15 cellular contexts compared by ENCODE assay signal in the genomic region with DNA sequence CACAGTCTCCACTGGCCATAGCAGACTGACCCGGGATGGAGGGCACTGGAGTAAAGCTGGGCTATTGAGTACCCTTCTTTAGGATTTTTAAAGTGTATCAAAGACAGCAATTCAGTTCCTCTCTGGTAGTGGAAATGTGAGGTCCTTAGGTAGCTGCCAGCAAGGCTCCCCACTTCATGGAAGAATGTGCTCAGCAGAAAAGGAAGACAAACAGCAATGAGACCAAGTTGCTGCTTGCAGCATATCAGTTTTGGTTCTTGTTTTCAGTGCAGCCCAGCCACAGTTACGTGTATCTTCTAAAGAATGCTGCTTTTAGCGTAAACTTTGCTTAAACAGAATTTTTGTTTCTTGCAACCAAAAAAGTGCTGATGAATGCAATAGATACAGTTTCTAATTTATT.
DNase-seq lines count a peak whose midpoint lies in the region; ATAC-seq and TF ChIP-seq lines count a peak whose summit lies in the region.
"Had no signal": no experiment of that assay in that cellular context is flagged by ENCODE, and none has a peak within 500 bp of the region (broad histone marks: within the 10 kb centered on the region; RNA-seq: fewer than 3 reads in every experiment).

No MANE protein-coding gene starts in this region.

- no peak for DNase-seq in activated naive CD8-positive, alpha-beta T cell treated with anti-CD3 and anti-CD28 coated beads, Interleukin-2, amount 50 U/mL, for 24 hours
- DNase-seq in activated naive CD8-positive, alpha-beta T cell treated with anti-CD3 and anti-CD28 coated beads for 36 hours: no peak
- DNase-seq in WTC11 (ENCODE audit: low spot score): no peak
- DNase-seq in stimulated activated naive B cell treated with anti-CD40 and anti-IgM and Interleukin-4, amounts not matched to agents 10 μg/mL and 1 μg/mL and 100 μg/mL, for 72 hours: no peak
- DNase-seq in AG08396 (ENCODE audit: low spot score): no peak
- no peak for DNase-seq in stimulated activated CD4-positive, alpha-beta T cell treated with anti-CD3 and anti-CD28 coated beads, Interleukin-2, amount 100 ng/mL, for 48 hours
- no peak for DNase-seq in SHP77 treated with DMSO at 0.1 percent for 48 hours (lab: John Stamatoyannopoulos, UW)
- DNase-seq: ACHN; activated naive CD4-positive, alpha-beta T cell treated with anti-CD3 and anti-CD28 coated beads, Interleukin-2, amount 10 ng/mL, durations not matched to agents 7 days and 5 days; NCI-H1092; NCI-H748 treated with DMSO at 0.1 percent for 48 hours; tibial artery had no signal

- TF ChIP-seq CTCF in WTC11 (IDR thresholded peaks at IDR 0.05): no peak

- no peaks in the 10 kb centered on the region for H3K27me3 Mint-ChIP-seq in activated naive CD8-positive, alpha-beta T cell treated with anti-CD3 and anti-CD28 coated beads, Interleukin-2, amount 50 U/mL, for 24 hours
- no peaks in the 10 kb centered on the region for H3K27me3 Mint-ChIP-seq in activated naive CD8-positive, alpha-beta T cell treated with anti-CD3 and anti-CD28 coated beads for 36 hours
- no peaks in the 10 kb centered on the region for H3K27me3 Mint-ChIP-seq in WTC11 (ENCODE audit: low read depth)
- no peaks in the 10 kb centered on the region for H3K27me3 Mint-ChIP-seq in stimulated activated naive B cell treated with anti-CD40 and anti-IgM and Interleukin-4, amounts not matched to agents 10 μg/mL and 1 μg/mL and 100 μg/mL, for 72 hours
- H3K27me3 Mint-ChIP-seq: activated naive CD4-positive, alpha-beta T cell treated with anti-CD3 and anti-CD28 coated beads, Interleukin-2, amount 10 ng/mL, durations not matched to agents 7 days and 5 days; central memory CD8-positive, alpha-beta T cell had no signal

- H3K4me1 Mint-ChIP-seq in activated naive CD8-positive, alpha-beta T cell treated with anti-CD3 and anti-CD28 coated beads, Interleukin-2, amount 50 U/mL, for 24 hours: peaks cover 17% of the 10 kb centered on the region
- peaks cover 2% of the 10 kb centered on the region for H3K4me1 Mint-ChIP-seq in activated naive CD8-positive, alpha-beta T cell treated with anti-CD3 and anti-CD28 coated beads for 36 hours
- H3K4me1 Mint-ChIP-seq in WTC11: peaks cover 9% of the 10 kb centered on the region
- H3K4me1 Mint-ChIP-seq in stimulated activated naive B cell treated with anti-CD40 and anti-IgM and Interleukin-4, amounts not matched to agents 10 μg/mL and 1 μg/mL and 100 μg/mL, for 72 hours: peaks cover 4 to 12% of the 10 kb centered on the region in 2 donors
- H3K4me1 Mint-ChIP-seq: central memory CD8-positive, alpha-beta T cell had no signal

- ATAC-seq in activated naive CD8-positive, alpha-beta T cell treated with anti-CD3 and anti-CD28 coated beads, Interleukin-2, amount 50 U/mL, for 24 hours: peak; percentile 68
- ATAC-seq in HG02759 (IDR thresholded peaks at IDR 0.05; ENCODE audit: unreplicated experiment) (peak; percentile 54), WTC11 (no peak)
- ATAC-seq in stimulated activated naive B cell treated with anti-CD40 and anti-IgM and Interleukin-4, amounts not matched to agents 10 μg/mL and 1 μg/mL and 100 μg/mL, for 72 hours (replicated peaks): peak; percentile 75 to 77
- ATAC-seq: right cardiac atrium had no signal

- POLR2A ChIA-PET in WTC11 (lab: Charles Lee): no interaction called here

- H3K27ac Mint-ChIP-seq in activated naive CD8-positive, alpha-beta T cell treated with anti-CD3 and anti-CD28 coated beads, Interleukin-2, amount 50 U/mL, for 24 hours: peak overlapping the region; percentile 66
- H3K27ac Mint-ChIP-seq in activated naive CD8-positive, alpha-beta T cell treated with anti-CD3 and anti-CD28 coated beads for 36 hours: no peak overlapping the region
- H3K27ac Mint-ChIP-seq in WTC11: 0 out of 2 replicates have a peak overlapping the region, but pooled peaks have one; percentile 24
- H3K27ac Mint-ChIP-seq in stimulated activated naive B cell treated with anti-CD40 and anti-IgM and Interleukin-4, amounts not matched to agents 10 μg/mL and 1 μg/mL and 100 μg/mL, for 72 hours: no peak overlapping the region
- H3K27ac Mint-ChIP-seq: activated naive CD4-positive, alpha-beta T cell treated with anti-CD3 and anti-CD28 coated beads, Interleukin-2, amount 10 ng/mL, durations not matched to agents 7 days and 5 days had no signal

- H3K9me3 Mint-ChIP-seq in activated naive CD8-positive, alpha-beta T cell treated with anti-CD3 and anti-CD28 coated beads, Interleukin-2, amount 50 U/mL, for 24 hours: peaks cover 7% of the 10 kb centered on the region
- peaks cover 8% of the 10 kb centered on the region for H3K9me3 Mint-ChIP-seq in activated naive CD8-positive, alpha-beta T cell treated with anti-CD3 and anti-CD28 coated beads for 36 hours
- H3K9me3 Mint-ChIP-seq in WTC11: peaks cover 14% of the 10 kb centered on the region
- H3K9me3 Mint-ChIP-seq in stimulated activated naive B cell treated with anti-CD40 and anti-IgM and Interleukin-4, amounts not matched to agents 10 μg/mL and 1 μg/mL and 100 μg/mL, for 72 hours: peaks cover 0 to 2% of the 10 kb centered on the region in 2 donors
- H3K9me3 Mint-ChIP-seq: central memory CD8-positive, alpha-beta T cell had no signal

- no peak overlapping the region for H3K4me3 Mint-ChIP-seq in activated naive CD8-positive, alpha-beta T cell treated with anti-CD3 and anti-CD28 coated beads, Interleukin-2, amount 50 U/mL, for 24 hours
- no peak overlapping the region for H3K4me3 Mint-ChIP-seq in activated naive CD8-positive, alpha-beta T cell treated with anti-CD3 and anti-CD28 coated beads for 36 hours
- no peak overlapping the region for H3K4me3 Mint-ChIP-seq in WTC11
- H3K4me3 Mint-ChIP-seq in stimulated activated naive B cell treated with anti-CD40 and anti-IgM and Interleukin-4, amounts not matched to agents 10 μg/mL and 1 μg/mL and 100 μg/mL, for 72 hours: no peak overlapping the region
- H3K4me3 Mint-ChIP-seq: activated naive CD4-positive, alpha-beta T cell treated with anti-CD3 and anti-CD28 coated beads, Interleukin-2, amount 10 ng/mL, durations not matched to agents 7 days and 5 days; central memory CD8-positive, alpha-beta T cell had no signal

- no peaks in the 10 kb centered on the region for H3K36me3 Mint-ChIP-seq in activated naive CD8-positive, alpha-beta T cell treated with anti-CD3 and anti-CD28 coated beads, Interleukin-2, amount 50 U/mL, for 24 hours (ENCODE audit: low read depth)
- peaks cover 2% of the 10 kb centered on the region for H3K36me3 Mint-ChIP-seq in activated naive CD8-positive, alpha-beta T cell treated with anti-CD3 and anti-CD28 coated beads for 36 hours
- no peaks in the 10 kb centered on the region for H3K36me3 Mint-ChIP-seq in WTC11
- no peaks in the 10 kb centered on the region for H3K36me3 Mint-ChIP-seq in stimulated activated naive B cell treated with anti-CD40 and anti-IgM and Interleukin-4, amounts not matched to agents 10 μg/mL and 1 μg/mL and 100 μg/mL, for 72 hours

- CTCF ChIA-PET in WTC11 (lab: Charles Lee): no interaction called here

TF ChIP-seq in WTC11, 78 proteins besides CTCF, POLR2A, EP300 and RAD21:
- no peak for TF ChIP-seq NR2C2 (CRISPR knock-in tag; IDR thresholded peaks at IDR 0.05)
- TF ChIP-seq ESRRA (CRISPR knock-in tag; IDR thresholded peaks at IDR 0.05; ENCODE audit: borderline replicate concordance): no peak
- no peak for TF ChIP-seq ZNF423 (CRISPR knock-in tag; IDR thresholded peaks at IDR 0.05)
- TF ChIP-seq, protein P1, sequence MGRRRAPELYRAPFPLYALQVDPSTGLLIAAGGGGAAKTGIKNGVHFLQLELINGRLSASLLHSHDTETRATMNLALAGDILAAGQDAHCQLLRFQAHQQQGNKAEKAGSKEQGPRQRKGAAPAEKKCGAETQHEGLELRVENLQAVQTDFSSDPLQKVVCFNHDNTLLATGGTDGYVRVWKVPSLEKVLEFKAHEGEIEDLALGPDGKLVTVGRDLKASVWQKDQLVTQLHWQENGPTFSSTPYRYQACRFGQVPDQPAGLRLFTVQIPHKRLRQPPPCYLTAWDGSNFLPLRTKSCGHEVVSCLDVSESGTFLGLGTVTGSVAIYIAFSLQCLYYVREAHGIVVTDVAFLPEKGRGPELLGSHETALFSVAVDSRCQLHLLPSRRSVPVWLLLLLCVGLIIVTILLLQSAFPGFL (CRISPR knock-in tag; IDR thresholded peaks at IDR 0.05; ENCODE audit: borderline replicate concordance): no peak
- no peak for TF ChIP-seq JAZF1 (CRISPR knock-in tag; IDR thresholded peaks at IDR 0.05)
- TF ChIP-seq, protein P2, sequence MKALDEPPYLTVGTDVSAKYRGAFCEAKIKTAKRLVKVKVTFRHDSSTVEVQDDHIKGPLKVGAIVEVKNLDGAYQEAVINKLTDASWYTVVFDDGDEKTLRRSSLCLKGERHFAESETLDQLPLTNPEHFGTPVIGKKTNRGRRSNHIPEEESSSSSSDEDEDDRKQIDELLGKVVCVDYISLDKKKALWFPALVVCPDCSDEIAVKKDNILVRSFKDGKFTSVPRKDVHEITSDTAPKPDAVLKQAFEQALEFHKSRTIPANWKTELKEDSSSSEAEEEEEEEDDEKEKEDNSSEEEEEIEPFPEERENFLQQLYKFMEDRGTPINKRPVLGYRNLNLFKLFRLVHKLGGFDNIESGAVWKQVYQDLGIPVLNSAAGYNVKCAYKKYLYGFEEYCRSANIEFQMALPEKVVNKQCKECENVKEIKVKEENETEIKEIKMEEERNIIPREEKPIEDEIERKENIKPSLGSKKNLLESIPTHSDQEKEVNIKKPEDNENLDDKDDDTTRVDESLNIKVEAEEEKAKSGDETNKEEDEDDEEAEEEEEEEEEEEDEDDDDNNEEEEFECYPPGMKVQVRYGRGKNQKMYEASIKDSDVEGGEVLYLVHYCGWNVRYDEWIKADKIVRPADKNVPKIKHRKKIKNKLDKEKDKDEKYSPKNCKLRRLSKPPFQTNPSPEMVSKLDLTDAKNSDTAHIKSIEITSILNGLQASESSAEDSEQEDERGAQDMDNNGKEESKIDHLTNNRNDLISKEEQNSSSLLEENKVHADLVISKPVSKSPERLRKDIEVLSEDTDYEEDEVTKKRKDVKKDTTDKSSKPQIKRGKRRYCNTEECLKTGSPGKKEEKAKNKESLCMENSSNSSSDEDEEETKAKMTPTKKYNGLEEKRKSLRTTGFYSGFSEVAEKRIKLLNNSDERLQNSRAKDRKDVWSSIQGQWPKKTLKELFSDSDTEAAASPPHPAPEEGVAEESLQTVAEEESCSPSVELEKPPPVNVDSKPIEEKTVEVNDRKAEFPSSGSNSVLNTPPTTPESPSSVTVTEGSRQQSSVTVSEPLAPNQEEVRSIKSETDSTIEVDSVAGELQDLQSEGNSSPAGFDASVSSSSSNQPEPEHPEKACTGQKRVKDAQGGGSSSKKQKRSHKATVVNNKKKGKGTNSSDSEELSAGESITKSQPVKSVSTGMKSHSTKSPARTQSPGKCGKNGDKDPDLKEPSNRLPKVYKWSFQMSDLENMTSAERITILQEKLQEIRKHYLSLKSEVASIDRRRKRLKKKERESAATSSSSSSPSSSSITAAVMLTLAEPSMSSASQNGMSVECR (CRISPR knock-in tag; IDR thresholded peaks at IDR 0.05; ENCODE audit: borderline replicate concordance): no peak
- no peak for TF ChIP-seq SOX15 (CRISPR knock-in tag; IDR thresholded peaks at IDR 0.05)

Comparison
In these comparisons a context has a peak if more than half of its experiments do, and no peak if none do; other contexts are left out.
1. H3K27ac Mint-ChIP-seq: peak in activated naive CD8-positive, alpha-beta T cell treated with anti-CD3 and anti-CD28 coated beads, Interleukin-2, amount 50 U/mL, for 24 hours (single experiment) and WTC11 (single experiment); none in activated naive CD8-positive, alpha-beta T cell treated with anti-CD3 and anti-CD28 coated beads for 36 hours (single experiment) and stimulated activated naive B cell treated with anti-CD40 and anti-IgM and Interleukin-4, amounts not matched to agents 10 μg/mL and 1 μg/mL and 100 μg/mL, for 72 hours (single experiment).